In genomic region chr12:9943244-9943643, GRCh38 we compare ENCODE assay signal across 11 cellular contexts. TPM values are rescaled to one million over a fixed set of nuclear protein-coding genes. Genes with fewer than 3 reads are reported as not detected.
DNase-seq lines count a peak whose midpoint lies in the region; ATAC-seq and TF ChIP-seq lines count a peak whose summit lies in the region.
"Had no signal": no experiment of that assay in that cellular context is flagged by ENCODE, and none has a peak within 500 bp of the region (broad histone marks: within the 10 kb centered on the region; RNA-seq: fewer than 3 reads in every experiment).

No MANE protein-coding gene starts in this region.

- H3K36me3 ChIP-seq in left ventricle myocardium inferior: no peaks in the 10 kb centered on the region
- H3K36me3 ChIP-seq: WERI-Rb-1 had no signal

- no peaks in the 10 kb centered on the region for H3K4me1 ChIP-seq in left ventricle myocardium inferior
- H3K4me1 ChIP-seq: parathyroid adenoma had no signal

- H3K4me3 Mint-ChIP-seq in activated naive CD8-positive, alpha-beta T cell: peak overlapping the region; percentile 61

- no peaks in the 10 kb centered on the region for H3K36me3 Mint-ChIP-seq in activated naive CD8-positive, alpha-beta T cell

- peak; percentile 28 to 58 for ATAC-seq in activated CD4-positive, CD25-positive, alpha-beta regulatory T cell treated with anti-CD3 and anti-CD28 coated beads, Interleukin-2, amount 50 U/mL, for 24 hours

- intact Hi-C loops in left ventricle myocardium inferior (cut with micrococcal nuclease): no loop called here

- H3K9me3 ChIP-seq in left ventricle myocardium inferior (replicated peaks): no peaks in the 10 kb centered on the region

- TF ChIP-seq CTCF in left ventricle myocardium inferior (IDR thresholded peaks at IDR 0.05; ENCODE audit: borderline replicate concordance): no peak

- no peak overlapping the region for H3K27ac Mint-ChIP-seq in activated naive CD8-positive, alpha-beta T cell

- H3K27ac ChIP-seq in left ventricle myocardium inferior (replicated peaks): no peak overlapping the region
- H3K27ac ChIP-seq: parathyroid adenoma, WERI-Rb-1 had no signal

- H3K4me1 Mint-ChIP-seq in activated naive CD8-positive, alpha-beta T cell (ENCODE audit: low read depth): peaks cover 18% of the 10 kb centered on the region

- no peaks in the 10 kb centered on the region for H3K9me3 Mint-ChIP-seq in activated naive CD8-positive, alpha-beta T cell (ENCODE audit: low read depth)

- H3K27me3 Mint-ChIP-seq in activated naive CD8-positive, alpha-beta T cell: no peaks in the 10 kb centered on the region

- DNase-seq in activated CD4-positive, CD25-positive, alpha-beta regulatory T cell treated with anti-CD3 and anti-CD28 coated beads, Interleukin-2, amount 50 U/mL, for 72 hours: no peak
- DNase-seq in NCI-H345 (lab: John Stamatoyannopoulos, UW): peak; percentile 70
- DNase-seq in stimulated activated CD8-positive, alpha-beta memory T cell treated with anti-CD3 and anti-CD28 coated beads, Interleukin-4, amount 100 ng/mL, for 48 hours: peak; percentile 27
- DNase-seq in epidermal melanocyte (ENCODE audit: insufficient read length, low spot score): no peak
- no peak for DNase-seq in HK-2 (ENCODE audit: unreplicated experiment)
- DNase-seq in left ventricle myocardium inferior: no peak
- DNase-seq: NCI-H226, WERI-Rb-1 had no signal

- H3K27me3 ChIP-seq in left ventricle myocardium inferior (ENCODE audit: low read depth): peaks cover 14% of the 10 kb centered on the region

- H3K4me3 ChIP-seq in left ventricle myocardium inferior: no peak overlapping the region

RNA-seq across cellular contexts. Expression of gene CLEC2A, which starts 11.1 kb away (rescaled TPM):
- total RNA-seq in left ventricle myocardium inferior: not detected

RNA-seq across cellular contexts. Expression of gene CLEC12A, which starts 28.0 kb away (rescaled TPM):
- total RNA-seq in left ventricle myocardium inferior: 5.7 TPM

RNA-seq across cellular contexts. Expression of gene CLEC1B, which starts 55.7 kb away (rescaled TPM):
- total RNA-seq in left ventricle myocardium inferior: not detected

Comparison
In these comparisons a context has a peak if more than half of its experiments do, and no peak if none do; other contexts are left out.
1. DNase-seq: peak in NCI-H345 (single experiment) and stimulated activated CD8-positive, alpha-beta memory T cell treated with anti-CD3 and anti-CD28 coated beads, Interleukin-4, amount 100 ng/mL, for 48 hours (single experiment); none in activated CD4-positive, CD25-positive, alpha-beta regulatory T cell treated with anti-CD3 and anti-CD28 coated beads, Interleukin-2, amount 50 U/mL, for 72 hours (single experiment), epidermal melanocyte (single experiment), HK-2 (single experiment) and left ventricle myocardium inferior (single experiment).